23 cellular contexts compared by ENCODE assay signal in genomic region chr1:228542981-228543380, GRCh38. TPM values are rescaled to one million over a fixed set of nuclear protein-coding genes. Genes with fewer than 3 reads are reported as not detected.
A peak's percentile ranks its signal among the peaks of the same experiment; 100 is the strongest.
DNase-seq lines count a peak whose midpoint lies in the region; ATAC-seq, FAIRE-seq and TF ChIP-seq lines count a peak whose summit lies in the region.
"Had no signal": no experiment of that assay in that cellular context is flagged by ENCODE, and none has a peak within 500 bp of the region (broad histone marks: within the 10 kb centered on the region; RNA-seq: fewer than 3 reads in every experiment).

No MANE protein-coding gene starts in this region.

- intact Hi-C loops in HCT116 (cut with micrococcal nuclease) (no loop called here), CD14-positive monocyte (cut with micrococcal nuclease) (no loop called here)
- intact Hi-C loops in activated CD4-positive, alpha-beta T cell treated with anti-CD3 and anti-CD28 coated beads for 36 hours (cut with DNase I, micrococcal nuclease), result no loop called here

- no peak overlapping the region for H4K91ac ChIP-seq in trophoblast cell (ENCODE audit: low read depth, low read length)

- H3K9me3 ChIP-seq in HCT116 (ENCODE audit: control insufficient read depth in 1 of 2, insufficient read depth in 1 of 2, low read depth in 1 of 2, low read length in 2 of 2) (no peaks in the 10 kb centered on the region), MM.1S (replicated peaks; ENCODE audit: insufficient read depth, low read length) (no peaks in the 10 kb centered on the region), trophoblast cell (ENCODE audit: insufficient read depth, low read depth, low read length) (peaks cover 2% of the 10 kb centered on the region), suprapubic skin (no peaks in the 10 kb centered on the region), small intestine (ENCODE audit: control insufficient read depth, low read depth) (no peaks in the 10 kb centered on the region)
- H3K9me3 ChIP-seq: A549, BE2C, HAP-1 had no signal

- H3K9me2 ChIP-seq in HCT116 (ENCODE audit: insufficient read depth) (no peaks in the 10 kb centered on the region), MM.1S (replicated peaks; ENCODE audit: insufficient read depth, low read length) (no peaks in the 10 kb centered on the region)

- no TSS peak for BruUV-seq in HCT116 (replicated peaks; lab: Mats Ljungman, UMichigan)

- H3F3A ChIP-seq in MM.1S (ENCODE audit: insufficient read depth, low read length), result peaks cover 32% of the 10 kb centered on the region

- RAD21 ChIA-PET in HCT116 (lab: Charles Lee; ENCODE audit: low non-redundant PET in 1 of 2, low total read pairs in 2 of 2, uncharacterized antibody in 2 of 2, unreplicated experiment in 2 of 2), result no interaction called here

- no peak overlapping the region for H4K12ac ChIP-seq in trophoblast cell (ENCODE audit: low read depth, low read length)

- H2AFZ ChIP-seq in HCT116 (ENCODE audit: low read depth, low read length, poor library complexity, severe bottlenecking) (no peak overlapping the region), MM.1S (ENCODE audit: low read length) (no peak overlapping the region), trophoblast cell (ENCODE audit: insufficient read depth, low read length, poor library complexity) (no peak overlapping the region)

- H3K9ac ChIP-seq in HCT116 (ENCODE audit: low read length), result no peak overlapping the region
- H3K9ac ChIP-seq in MM.1S (ENCODE audit: low read length), result no peak overlapping the region
- H3K9ac ChIP-seq in trophoblast cell (ENCODE audit: low read length), result no peak overlapping the region
- H3K9ac ChIP-seq: BLaER1 treated with 17β-estradiol and CSF1 and Interleukin-3, amounts not matched to agents 10 nM and 100 nM had no signal

- no peak overlapping the region for H2BK12ac ChIP-seq in trophoblast cell (ENCODE audit: low read length)

- H3K79me2 ChIP-seq in HCT116 (ENCODE audit: insufficient read depth, low read length) (no peaks in the 10 kb centered on the region), MM.1S (ENCODE audit: low read length) (no peaks in the 10 kb centered on the region), trophoblast cell (ENCODE audit: control insufficient read depth, insufficient read depth, low read length, poor library complexity) (no peaks in the 10 kb centered on the region)

- no peak for ATAC-seq in HCT116
- no peak for ATAC-seq in activated CD4-positive, alpha-beta T cell treated with anti-CD3 and anti-CD28 coated beads for 36 hours
- ATAC-seq: A549 had no signal

- TF ChIP-seq CTCF in HCT116 (IDR thresholded peaks at IDR 0.05 in 2 of 3, conservative IDR thresholded peaks at IDR 0.05 in 1 of 3; ENCODE audit: borderline replicate concordance in 1 of 3, insufficient read depth in 1 of 3, low read depth in 2 of 3, low read length in 2 of 3) (no peak), MM.1S (IDR thresholded peaks at IDR 0.05; ENCODE audit: low read length) (no peak), suprapubic skin (IDR thresholded peaks at IDR 0.05) (no peak), CD14-positive monocyte (IDR thresholded peaks at IDR 0.05) (no peak)

- no peaks in the 10 kb centered on the region for H3K36me3 ChIP-seq in HCT116 (ENCODE audit: control insufficient read depth in 1 of 2, insufficient read depth in 2 of 2, low read length in 2 of 2)
- H3K36me3 ChIP-seq in MM.1S (replicated peaks; ENCODE audit: insufficient read depth, low read length), result no peaks in the 10 kb centered on the region
- no peaks in the 10 kb centered on the region for H3K36me3 ChIP-seq in trophoblast cell (ENCODE audit: control insufficient read depth in 1 of 2, insufficient read depth in 2 of 2, low read length in 2 of 2)
- H3K36me3 ChIP-seq in suprapubic skin, result no peaks in the 10 kb centered on the region
- no peaks in the 10 kb centered on the region for H3K36me3 ChIP-seq in small intestine (ENCODE audit: control insufficient read depth in 2 of 2, insufficient read depth in 2 of 2, low read length in 2 of 2)
- H3K36me3 ChIP-seq: BE2C; BLaER1 treated with 17β-estradiol and CSF1 and Interleukin-3, amounts not matched to agents 10 nM and 100 nM; HAP-1 had no signal

- no peak overlapping the region for H3K18ac ChIP-seq in trophoblast cell (ENCODE audit: low read length)

- peak overlapping the region; percentile 60; the same call in 1 of the 2 replicates for H3K4me2 ChIP-seq in HCT116 (ENCODE audit: low read length)
- H3K4me2 ChIP-seq in MM.1S (ENCODE audit: low read depth, low read length), result peak overlapping the region; percentile 38; the same call in 1 of the 2 replicates
- H3K4me2 ChIP-seq in trophoblast cell (ENCODE audit: low read length), result no peak overlapping the region
- H3K4me2 ChIP-seq: A549; BLaER1 treated with 17β-estradiol and CSF1 and Interleukin-3, amounts not matched to agents 10 nM and 100 nM had no signal

- TF ChIP-seq POLR2A in HCT116 (IDR thresholded peaks at IDR 0.05; ENCODE audit: borderline replicate concordance, extremely low read depth, insufficient read depth, insufficient read length) (no peak), suprapubic skin (IDR thresholded peaks at IDR 0.05) (no peak)

- POLR2A ChIA-PET in HCT116 (lab: Charles Lee), result no interaction called here
- POLR2A ChIA-PET in activated CD4-positive, alpha-beta T cell treated with anti-CD3 and anti-CD28 coated beads for 36 hours (lab: Charles Lee), result no interaction called here

- H3K4me3 Mint-ChIP-seq in activated CD4-positive, alpha-beta T cell treated with anti-CD3 and anti-CD28 coated beads for 36 hours, result no peak overlapping the region
- H3K4me3 Mint-ChIP-seq in CD14-positive monocyte, result no peak overlapping the region
- H3K4me3 Mint-ChIP-seq: CD4-positive, alpha-beta memory T cell had no signal

- H3K27me3 ChIP-seq in HCT116 (ENCODE audit: insufficient read depth, low read length), result no peaks in the 10 kb centered on the region
- H3K27me3 ChIP-seq in MM.1S (replicated peaks; ENCODE audit: insufficient read depth, low read length), result no peaks in the 10 kb centered on the region
- no peaks in the 10 kb centered on the region for H3K27me3 ChIP-seq in trophoblast cell (ENCODE audit: insufficient read depth, low read length)
- peaks cover 10% of the 10 kb centered on the region for H3K27me3 ChIP-seq in suprapubic skin
- H3K27me3 ChIP-seq in small intestine (ENCODE audit: control insufficient read depth in 2 of 2, insufficient read depth in 2 of 2, low read length in 2 of 2), result no peaks in the 10 kb centered on the region
- H3K27me3 ChIP-seq: BE2C; BLaER1 treated with 17β-estradiol and CSF1 and Interleukin-3, amounts not matched to agents 10 nM and 100 nM had no signal

- FAIRE-seq in small intestine (lab: Jason Lieb, UNC), result no peak
- FAIRE-seq: A549, GM12891, H54 had no signal

- no peak overlapping the region for H2BK120ac ChIP-seq in trophoblast cell (ENCODE audit: insufficient read depth, low read length, poor library complexity)

- H3K79me1 ChIP-seq in trophoblast cell (ENCODE audit: low read length), result no peaks in the 10 kb centered on the region

- CTCF ChIA-PET in HCT116 (lab: Charles Lee), result no interaction called here
- CTCF ChIA-PET in activated CD4-positive, alpha-beta T cell treated with anti-CD3 and anti-CD28 coated beads for 36 hours (lab: Charles Lee), result no interaction called here

- H3K36me3 Mint-ChIP-seq in activated CD4-positive, alpha-beta T cell treated with anti-CD3 and anti-CD28 coated beads for 36 hours (ENCODE audit: low read depth), result no peaks in the 10 kb centered on the region
- H3K36me3 Mint-ChIP-seq in CD14-positive monocyte, result no peaks in the 10 kb centered on the region
- H3K36me3 Mint-ChIP-seq: CD4-positive, alpha-beta memory T cell had no signal

- no peak for TF ChIP-seq EP300 in suprapubic skin (IDR thresholded peaks at IDR 0.05)

- H3K4me1 Mint-ChIP-seq in activated CD4-positive, alpha-beta T cell treated with anti-CD3 and anti-CD28 coated beads for 36 hours, result no peaks in the 10 kb centered on the region
- H3K4me1 Mint-ChIP-seq in CD14-positive monocyte, result no peaks in the 10 kb centered on the region
- H3K4me1 Mint-ChIP-seq: CD4-positive, alpha-beta memory T cell had no signal

- H3K4me3 ChIP-seq in HCT116 (replicated peaks in 1 of 2; ENCODE audit: low read depth in 1 of 2, low read length in 2 of 2), result no peak overlapping the region
- no peak overlapping the region for H3K4me3 ChIP-seq in MM.1S (ENCODE audit: low read length)
- H3K4me3 ChIP-seq in trophoblast cell (ENCODE audit: low read depth, low read length), result no peak overlapping the region
- no peak overlapping the region for H3K4me3 ChIP-seq in suprapubic skin
- H3K4me3 ChIP-seq in small intestine (ENCODE audit: low read depth in 1 of 2, low read length in 2 of 2), result no peak overlapping the region
- H3K4me3 ChIP-seq: A549; BLaER1 treated with 17β-estradiol and CSF1 and Interleukin-3, amounts not matched to agents 10 nM and 100 nM; HAP-1 had no signal

- no peaks in the 10 kb centered on the region for H4K20me1 ChIP-seq in HCT116 (ENCODE audit: insufficient read depth)
- no peaks in the 10 kb centered on the region for H4K20me1 ChIP-seq in MM.1S (ENCODE audit: insufficient read depth, low read length)
- H4K20me1 ChIP-seq: BLaER1 treated with 17β-estradiol and CSF1 and Interleukin-3, amounts not matched to agents 10 nM and 100 nM had no signal

- DNase-seq in HCT116 (ENCODE audit: low read depth, low spot score) (no peak), MM.1S (no peak), trophoblast cell (peak; percentile 86 to 95), suprapubic skin (ENCODE audit: low spot score in 2 of 2) (peak; percentile 1 to 20), CD14-positive monocyte (ENCODE audit: low spot score) (no peak), small intestine (no peak)
- DNase-seq in activated CD4-positive, alpha-beta T cell treated with anti-CD3 and anti-CD28 coated beads for 36 hours, result no peak
- DNase-seq: 8988T; ACHN; AML-193; BE2C; Calu3; CD4-positive, alpha-beta memory T cell; COR-L47; DMS53; DMS79 treated with DMSO at 0.1 percent for 48 hours; GF-D8; GOT3 had no signal

- peaks cover 1% of the 10 kb centered on the region for H3K9me3 Mint-ChIP-seq in activated CD4-positive, alpha-beta T cell treated with anti-CD3 and anti-CD28 coated beads for 36 hours (ENCODE audit: low read depth)
- H3K9me3 Mint-ChIP-seq in CD14-positive monocyte, result peaks cover 11 to 37% (median 13%) of the 10 kb centered on the region in 7 donors

- TF ChIP-seq RAD21 in HCT116 (IDR thresholded peaks at IDR 0.05; ENCODE audit: low read depth), result no peak

- no peak overlapping the region for H3K27ac Mint-ChIP-seq in activated CD4-positive, alpha-beta T cell treated with anti-CD3 and anti-CD28 coated beads for 36 hours
- H3K27ac Mint-ChIP-seq in CD14-positive monocyte, result no peak overlapping the region
- H3K27ac Mint-ChIP-seq: CD4-positive, alpha-beta memory T cell had no signal

- no CpG with 5 or more reads among the region's 5 CpGs for WGBS in trophoblast cell (ENCODE audit: extremely low coverage, insufficient coverage, insufficient read length)
- WGBS in suprapubic skin, result 80% methylated on average over 4 of the region's 5 CpGs
- WGBS in small intestine, 3 donors, result 56 to 66% (median 64%) methylated on average over 5 of the region's 5 CpGs

- H3K23ac ChIP-seq in trophoblast cell (ENCODE audit: low read length), result no peak overlapping the region

- no peak overlapping the region for H2AK5ac ChIP-seq in trophoblast cell (ENCODE audit: low read length)

- H3K4ac ChIP-seq in trophoblast cell (ENCODE audit: low read depth, low read length), result no peak overlapping the region

- no peak overlapping the region for H4K8ac ChIP-seq in trophoblast cell (ENCODE audit: low read depth, low read length)

- peaks cover 13 to 27% of the 10 kb centered on the region in 2 experiments; a peak in 3 of 4 replicates for H3K4me1 ChIP-seq in HCT116 (ENCODE audit: control insufficient read depth in 1 of 2, insufficient read depth in 2 of 2, low read length in 2 of 2)
- H3K4me1 ChIP-seq in MM.1S (ENCODE audit: low read length), result peaks cover 56% of the 10 kb centered on the region
- no peaks in the 10 kb centered on the region for H3K4me1 ChIP-seq in trophoblast cell (ENCODE audit: control insufficient read depth in 1 of 2, insufficient read depth in 2 of 2, low read length in 2 of 2)
- H3K4me1 ChIP-seq in suprapubic skin, result no peaks in the 10 kb centered on the region
- no peaks in the 10 kb centered on the region for H3K4me1 ChIP-seq in small intestine (ENCODE audit: control insufficient read depth in 2 of 2, insufficient read depth in 1 of 2, low read depth in 1 of 2, low read length in 1 of 2)
- H3K4me1 ChIP-seq: A549; BE2C; BLaER1 treated with 17β-estradiol and CSF1 and Interleukin-3, amounts not matched to agents 10 nM and 100 nM; HAP-1 had no signal

- H3K27ac ChIP-seq in HCT116 (ENCODE audit: low read depth, low read length) (peak overlapping the region; percentile 39; the same call in 1 of the 2 replicates), MM.1S (ENCODE audit: low read length) (no peak overlapping the region), trophoblast cell (ENCODE audit: low read depth, low read length) (no peak overlapping the region), suprapubic skin (no peak overlapping the region), small intestine (ENCODE audit: low read depth in 1 of 2, low read length in 1 of 2) (no peak overlapping the region)
- H3K27ac ChIP-seq: A549; BLaER1 treated with 17β-estradiol and CSF1 and Interleukin-3, amounts not matched to agents 10 nM and 100 nM had no signal

- no peak overlapping the region for H2BK5ac ChIP-seq in trophoblast cell (ENCODE audit: low read depth, low read length, poor library complexity)

- peaks cover 1% of the 10 kb centered on the region for H3K27me3 Mint-ChIP-seq in activated CD4-positive, alpha-beta T cell treated with anti-CD3 and anti-CD28 coated beads for 36 hours
- peaks cover 1 to 14% (median 7%) of the 10 kb centered on the region in 3 donors for H3K27me3 Mint-ChIP-seq in CD14-positive monocyte (ENCODE audit: low read depth in 3 of 3)

- H3K14ac ChIP-seq in trophoblast cell (ENCODE audit: low read length), result no peak overlapping the region

RNA-seq across cellular contexts. Expression of gene RNF187, which starts 55.8 kb away (rescaled TPM):
- total RNA-seq in HCT116 (2021; ENCODE audit: unreplicated experiment) (137 TPM), suprapubic skin (10 to 100 TPM; 55.6 to 99.6 (median 57.7) TPM)
- polyA plus RNA-seq in HCT116 (2012), result 113 and 142 TPM in 2 replicates
- polyA plus RNA-seq in trophoblast cell (2013), result 44.8 and 45.0 TPM in 2 replicates
- 100 to 1,000 TPM; 114 to 155 TPM for total RNA-seq in activated CD4-positive, alpha-beta T cell treated with anti-CD3 and anti-CD28 coated beads for 36 hours
- polyA plus RNA-seq in CD14-positive monocyte (10 to 100 TPM in 1 of 2 donors, 1 to 10 TPM in 1; 5.9 to 27.6 TPM), small intestine (10 to 100 TPM; 25.5 to 44.8 (median 28.6) TPM)

Comparison
In these comparisons a context has a peak if more than half of its experiments do, and no peak if none do; other contexts are left out.
1. DNase-seq: peak in trophoblast cell (2 of 2) and suprapubic skin (2 of 2); none in HCT116 (single experiment), MM.1S (single experiment), activated CD4-positive, alpha-beta T cell treated with anti-CD3 and anti-CD28 coated beads for 36 hours (single experiment), CD14-positive monocyte (single experiment) and small intestine (single experiment).